1 cellular context compared by ENCODE assay signal in the genomic region with DNA sequence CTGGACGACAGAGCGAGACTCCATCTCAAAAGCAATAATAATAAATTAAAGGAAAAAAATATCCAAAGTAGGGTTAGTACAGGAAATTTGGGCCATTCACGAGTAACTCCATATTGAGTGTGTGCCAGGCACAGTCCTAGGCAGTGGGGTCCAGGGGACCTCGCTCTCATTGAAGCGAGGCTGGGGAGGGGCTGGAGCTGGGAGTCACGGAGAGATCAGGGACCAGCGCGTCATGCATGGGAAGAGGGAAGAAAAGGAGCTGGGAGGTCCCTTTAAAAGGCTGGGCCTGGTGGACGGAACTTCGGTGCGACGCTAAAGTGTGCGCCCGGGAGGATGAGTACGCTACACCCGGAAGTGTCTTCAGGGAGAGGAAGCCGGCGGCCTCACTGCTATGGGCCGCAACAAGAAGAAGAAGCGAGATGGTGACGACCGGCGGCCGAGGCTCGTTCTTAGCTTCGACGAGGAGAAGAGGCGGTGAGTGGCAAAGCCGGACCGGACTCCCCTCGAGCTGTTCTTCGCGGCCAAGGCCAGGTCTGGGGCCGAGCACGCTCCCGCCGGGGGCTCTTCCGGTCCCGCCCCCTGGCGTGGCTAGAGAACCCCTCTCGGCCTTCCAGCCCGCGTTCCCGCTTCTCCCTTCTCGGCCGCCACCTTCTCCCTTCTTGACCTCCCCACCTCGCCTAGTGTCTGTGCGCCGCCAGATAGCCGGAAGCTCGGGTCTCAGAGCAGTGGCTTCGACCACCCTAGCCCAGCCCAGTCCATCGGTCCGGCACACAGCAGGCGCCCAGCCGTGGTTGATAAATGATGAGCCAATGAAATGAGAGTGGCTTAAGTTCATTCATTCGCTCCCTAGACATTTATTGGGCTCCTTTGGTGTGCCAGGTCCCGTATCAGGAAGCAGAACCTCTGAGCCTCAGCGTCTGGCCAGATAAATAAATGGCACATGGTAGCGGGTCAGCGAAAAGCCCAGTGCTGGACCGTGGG.
A peak's percentile ranks its signal among the peaks of the same experiment; 100 is the strongest.
TF ChIP-seq lines count a peak whose summit lies in the region.

A gene with protein sequence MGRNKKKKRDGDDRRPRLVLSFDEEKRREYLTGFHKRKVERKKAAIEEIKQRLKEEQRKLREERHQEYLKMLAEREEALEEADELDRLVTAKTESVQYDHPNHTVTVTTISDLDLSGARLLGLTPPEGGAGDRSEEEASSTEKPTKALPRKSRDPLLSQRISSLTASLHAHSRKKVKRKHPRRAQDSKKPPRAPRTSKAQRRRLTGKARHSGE (plus strand): TSS at position 342 of the 981 bp plus-strand sequence. CDS start 50 bp downstream, at position 392.

TF ChIP-seq in K562, 482 proteins besides CTCF, POLR2A, EP300 and RAD21 (continued from another document and continues in another):
- TF ChIP-seq, protein P1, sequence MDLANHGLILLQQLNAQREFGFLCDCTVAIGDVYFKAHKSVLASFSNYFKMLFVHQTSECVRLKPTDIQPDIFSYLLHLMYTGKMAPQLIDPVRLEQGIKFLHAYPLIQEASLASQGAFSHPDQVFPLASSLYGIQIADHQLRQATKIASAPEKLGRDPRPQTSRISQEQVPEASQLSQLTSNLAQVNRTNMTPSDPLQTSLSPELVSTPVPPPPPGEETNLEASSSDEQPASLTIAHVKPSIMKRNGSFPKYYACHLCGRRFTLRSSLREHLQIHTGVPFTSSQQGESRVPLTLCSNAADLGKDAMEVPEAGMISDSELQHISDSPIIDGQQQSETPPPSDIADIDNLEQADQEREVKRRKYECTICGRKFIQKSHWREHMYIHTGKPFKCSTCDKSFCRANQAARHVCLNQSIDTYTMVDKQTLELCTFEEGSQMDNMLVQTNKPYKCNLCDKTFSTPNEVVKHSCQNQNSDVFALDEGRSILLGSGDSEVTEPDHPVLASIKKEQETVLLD (IDR thresholded peaks at IDR 0.05), result 0 out of 2 replicates have a peak, but pooled peaks have one; percentile 15
- TF ChIP-seq TSC22D4 (tag; IDR thresholded peaks at IDR 0.05), result no peak
- peak; percentile 12 to 20; a peak in 1 of 4 replicates for TF ChIP-seq NRF1 (conservative IDR thresholded peaks at IDR 0.05 in 1 of 2, IDR thresholded peaks at IDR 0.05 in 1 of 2)
- TF ChIP-seq ZKSCAN8 (CRISPR knock-in tag; IDR thresholded peaks at IDR 0.05), result peak; percentile 81
- TF ChIP-seq, protein P2, sequence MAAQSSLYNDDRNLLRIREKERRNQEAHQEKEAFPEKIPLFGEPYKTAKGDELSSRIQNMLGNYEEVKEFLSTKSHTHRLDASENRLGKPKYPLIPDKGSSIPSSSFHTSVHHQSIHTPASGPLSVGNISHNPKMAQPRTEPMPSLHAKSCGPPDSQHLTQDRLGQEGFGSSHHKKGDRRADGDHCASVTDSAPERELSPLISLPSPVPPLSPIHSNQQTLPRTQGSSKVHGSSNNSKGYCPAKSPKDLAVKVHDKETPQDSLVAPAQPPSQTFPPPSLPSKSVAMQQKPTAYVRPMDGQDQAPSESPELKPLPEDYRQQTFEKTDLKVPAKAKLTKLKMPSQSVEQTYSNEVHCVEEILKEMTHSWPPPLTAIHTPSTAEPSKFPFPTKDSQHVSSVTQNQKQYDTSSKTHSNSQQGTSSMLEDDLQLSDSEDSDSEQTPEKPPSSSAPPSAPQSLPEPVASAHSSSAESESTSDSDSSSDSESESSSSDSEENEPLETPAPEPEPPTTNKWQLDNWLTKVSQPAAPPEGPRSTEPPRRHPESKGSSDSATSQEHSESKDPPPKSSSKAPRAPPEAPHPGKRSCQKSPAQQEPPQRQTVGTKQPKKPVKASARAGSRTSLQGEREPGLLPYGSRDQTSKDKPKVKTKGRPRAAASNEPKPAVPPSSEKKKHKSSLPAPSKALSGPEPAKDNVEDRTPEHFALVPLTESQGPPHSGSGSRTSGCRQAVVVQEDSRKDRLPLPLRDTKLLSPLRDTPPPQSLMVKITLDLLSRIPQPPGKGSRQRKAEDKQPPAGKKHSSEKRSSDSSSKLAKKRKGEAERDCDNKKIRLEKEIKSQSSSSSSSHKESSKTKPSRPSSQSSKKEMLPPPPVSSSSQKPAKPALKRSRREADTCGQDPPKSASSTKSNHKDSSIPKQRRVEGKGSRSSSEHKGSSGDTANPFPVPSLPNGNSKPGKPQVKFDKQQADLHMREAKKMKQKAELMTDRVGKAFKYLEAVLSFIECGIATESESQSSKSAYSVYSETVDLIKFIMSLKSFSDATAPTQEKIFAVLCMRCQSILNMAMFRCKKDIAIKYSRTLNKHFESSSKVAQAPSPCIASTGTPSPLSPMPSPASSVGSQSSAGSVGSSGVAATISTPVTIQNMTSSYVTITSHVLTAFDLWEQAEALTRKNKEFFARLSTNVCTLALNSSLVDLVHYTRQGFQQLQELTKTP (IDR thresholded peaks at IDR 0.05; ENCODE audit: low read depth in 1 of 2, partially characterized antibody in 2 of 2), result peak in 1 of 2 experiments; percentile 81
- 0 out of 2 replicates have a peak, but pooled peaks have one; percentile 27 for TF ChIP-seq ZNF121 (CRISPR knock-in tag; conservative IDR thresholded peaks at IDR 0.05)
- no peak for TF ChIP-seq YBX1 (IDR thresholded peaks at IDR 0.05)
- peak; percentile 54 for TF ChIP-seq ETV5 (CRISPR knock-in tag; IDR thresholded peaks at IDR 0.05; ENCODE audit: low read depth)
- no peak for TF ChIP-seq SRSF1 (IDR thresholded peaks at IDR 0.05; ENCODE audit: low read depth, low read length)
- no peak for TF ChIP-seq TEAD1 (CRISPR knock-in tag; IDR thresholded peaks at IDR 0.05)
- TF ChIP-seq, protein P3, sequence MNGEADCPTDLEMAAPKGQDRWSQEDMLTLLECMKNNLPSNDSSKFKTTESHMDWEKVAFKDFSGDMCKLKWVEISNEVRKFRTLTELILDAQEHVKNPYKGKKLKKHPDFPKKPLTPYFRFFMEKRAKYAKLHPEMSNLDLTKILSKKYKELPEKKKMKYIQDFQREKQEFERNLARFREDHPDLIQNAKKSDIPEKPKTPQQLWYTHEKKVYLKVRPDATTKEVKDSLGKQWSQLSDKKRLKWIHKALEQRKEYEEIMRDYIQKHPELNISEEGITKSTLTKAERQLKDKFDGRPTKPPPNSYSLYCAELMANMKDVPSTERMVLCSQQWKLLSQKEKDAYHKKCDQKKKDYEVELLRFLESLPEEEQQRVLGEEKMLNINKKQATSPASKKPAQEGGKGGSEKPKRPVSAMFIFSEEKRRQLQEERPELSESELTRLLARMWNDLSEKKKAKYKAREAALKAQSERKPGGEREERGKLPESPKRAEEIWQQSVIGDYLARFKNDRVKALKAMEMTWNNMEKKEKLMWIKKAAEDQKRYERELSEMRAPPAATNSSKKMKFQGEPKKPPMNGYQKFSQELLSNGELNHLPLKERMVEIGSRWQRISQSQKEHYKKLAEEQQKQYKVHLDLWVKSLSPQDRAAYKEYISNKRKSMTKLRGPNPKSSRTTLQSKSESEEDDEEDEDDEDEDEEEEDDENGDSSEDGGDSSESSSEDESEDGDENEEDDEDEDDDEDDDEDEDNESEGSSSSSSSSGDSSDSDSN (IDR thresholded peaks at IDR 0.05; ENCODE audit: borderline replicate concordance in 1 of 2, low read depth in 2 of 2, low read length in 2 of 2), result no peak
- TF ChIP-seq ZFX (CRISPR knock-in tag; IDR thresholded peaks at IDR 0.05), result peak; percentile 90
- peak; percentile 92 for TF ChIP-seq DIDO1 (tag; IDR thresholded peaks at IDR 0.05; ENCODE audit: low read depth)
- TF ChIP-seq, protein P4, sequence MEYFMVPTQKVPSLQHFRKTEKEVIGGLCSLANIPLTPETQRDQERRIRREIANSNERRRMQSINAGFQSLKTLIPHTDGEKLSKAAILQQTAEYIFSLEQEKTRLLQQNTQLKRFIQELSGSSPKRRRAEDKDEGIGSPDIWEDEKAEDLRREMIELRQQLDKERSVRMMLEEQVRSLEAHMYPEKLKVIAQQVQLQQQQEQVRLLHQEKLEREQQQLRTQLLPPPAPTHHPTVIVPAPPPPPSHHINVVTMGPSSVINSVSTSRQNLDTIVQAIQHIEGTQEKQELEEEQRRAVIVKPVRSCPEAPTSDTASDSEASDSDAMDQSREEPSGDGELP (CRISPR knock-in tag; IDR thresholded peaks at IDR 0.05; ENCODE audit: borderline replicate concordance), result peak; percentile 44; the same call in 1 of the 2 replicates
- TF ChIP-seq, protein P5, sequence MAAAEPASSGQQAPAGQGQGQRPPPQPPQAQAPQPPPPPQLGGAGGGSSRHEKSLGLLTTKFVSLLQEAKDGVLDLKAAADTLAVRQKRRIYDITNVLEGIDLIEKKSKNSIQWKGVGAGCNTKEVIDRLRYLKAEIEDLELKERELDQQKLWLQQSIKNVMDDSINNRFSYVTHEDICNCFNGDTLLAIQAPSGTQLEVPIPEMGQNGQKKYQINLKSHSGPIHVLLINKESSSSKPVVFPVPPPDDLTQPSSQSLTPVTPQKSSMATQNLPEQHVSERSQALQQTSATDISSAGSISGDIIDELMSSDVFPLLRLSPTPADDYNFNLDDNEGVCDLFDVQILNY (CRISPR knock-in tag; IDR thresholded peaks at IDR 0.05), result 0 out of 2 replicates have a peak, but pooled peaks have one; percentile 25
- TF ChIP-seq, protein P6, sequence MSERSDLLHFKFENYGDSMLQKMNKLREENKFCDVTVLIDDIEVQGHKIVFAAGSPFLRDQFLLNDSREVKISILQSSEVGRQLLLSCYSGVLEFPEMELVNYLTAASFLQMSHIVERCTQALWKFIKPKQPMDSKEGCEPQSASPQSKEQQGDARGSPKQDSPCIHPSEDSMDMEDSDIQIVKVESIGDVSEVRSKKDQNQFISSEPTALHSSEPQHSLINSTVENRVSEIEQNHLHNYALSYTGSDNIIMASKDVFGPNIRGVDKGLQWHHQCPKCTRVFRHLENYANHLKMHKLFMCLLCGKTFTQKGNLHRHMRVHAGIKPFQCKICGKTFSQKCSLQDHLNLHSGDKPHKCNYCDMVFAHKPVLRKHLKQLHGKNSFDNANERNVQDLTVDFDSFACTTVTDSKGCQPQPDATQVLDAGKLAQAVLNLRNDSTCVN (CRISPR knock-in tag; IDR thresholded peaks at IDR 0.05), result no peak
- TF ChIP-seq MXI1 (IDR thresholded peaks at IDR 0.05; ENCODE audit: low read depth, low read length), result 0 out of 2 replicates have a peak, but pooled peaks have one; percentile 10
- TF ChIP-seq ZNF224 (CRISPR knock-in tag; IDR thresholded peaks at IDR 0.05), result no peak
- TF ChIP-seq LARP7 (IDR thresholded peaks at IDR 0.05), result no peak
- no peak for TF ChIP-seq ZNF75A (CRISPR knock-in tag; IDR thresholded peaks at IDR 0.05)
- TF ChIP-seq, protein P7, sequence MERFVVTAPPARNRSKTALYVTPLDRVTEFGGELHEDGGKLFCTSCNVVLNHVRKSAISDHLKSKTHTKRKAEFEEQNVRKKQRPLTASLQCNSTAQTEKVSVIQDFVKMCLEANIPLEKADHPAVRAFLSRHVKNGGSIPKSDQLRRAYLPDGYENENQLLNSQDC (CRISPR knock-in tag; IDR thresholded peaks at IDR 0.05), result no peak
- TF ChIP-seq, protein P8, sequence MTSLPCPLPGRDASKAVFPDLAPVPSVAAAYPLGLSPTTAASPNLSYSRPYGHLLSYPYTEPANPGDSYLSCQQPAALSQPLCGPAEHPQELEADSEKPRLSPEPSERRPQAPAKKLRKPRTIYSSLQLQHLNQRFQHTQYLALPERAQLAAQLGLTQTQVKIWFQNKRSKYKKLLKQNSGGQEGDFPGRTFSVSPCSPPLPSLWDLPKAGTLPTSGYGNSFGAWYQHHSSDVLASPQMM (CRISPR knock-in tag; IDR thresholded peaks at IDR 0.05), result no peak
- peak; percentile 83 for TF ChIP-seq TBP (optimal IDR thresholded peaks at IDR 0.05; ENCODE audit: low read depth, low read length)
- TF ChIP-seq MAFG (tag; conservative IDR thresholded peaks at IDR 0.05), result no peak
- TF ChIP-seq HLTF (IDR thresholded peaks at IDR 0.05), result 0 out of 2 replicates have a peak, but pooled peaks have one; percentile 53
- TF ChIP-seq ZKSCAN3 (CRISPR knock-in tag; IDR thresholded peaks at IDR 0.05), result no peak
- no peak for TF ChIP-seq HNRNPL (IDR thresholded peaks at IDR 0.05; ENCODE audit: low read depth, low read length)
- TF ChIP-seq GABPB1 (CRISPR knock-in tag; IDR thresholded peaks at IDR 0.05), result peak; percentile 97
- no peak for TF ChIP-seq ZNF79 (CRISPR knock-in tag; IDR thresholded peaks at IDR 0.05; ENCODE audit: low read depth)
- TF ChIP-seq NR3C1 (CRISPR knock-in tag; IDR thresholded peaks at IDR 0.05), result no peak
- TF ChIP-seq, protein P9, sequence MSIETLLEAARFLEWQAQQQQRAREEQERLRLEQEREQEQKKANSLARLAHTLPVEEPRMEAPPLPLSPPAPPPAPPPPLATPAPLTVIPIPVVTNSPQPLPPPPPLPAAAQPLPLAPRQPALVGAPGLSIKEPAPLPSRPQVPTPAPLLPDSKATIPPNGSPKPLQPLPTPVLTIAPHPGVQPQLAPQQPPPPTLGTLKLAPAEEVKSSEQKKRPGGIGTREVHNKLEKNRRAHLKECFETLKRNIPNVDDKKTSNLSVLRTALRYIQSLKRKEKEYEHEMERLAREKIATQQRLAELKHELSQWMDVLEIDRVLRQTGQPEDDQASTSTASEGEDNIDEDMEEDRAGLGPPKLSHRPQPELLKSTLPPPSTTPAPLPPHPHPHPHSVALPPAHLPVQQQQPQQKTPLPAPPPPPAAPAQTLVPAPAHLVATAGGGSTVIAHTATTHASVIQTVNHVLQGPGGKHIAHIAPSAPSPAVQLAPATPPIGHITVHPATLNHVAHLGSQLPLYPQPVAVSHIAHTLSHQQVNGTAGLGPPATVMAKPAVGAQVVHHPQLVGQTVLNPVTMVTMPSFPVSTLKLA (conservative IDR thresholded peaks at IDR 0.05), result peak; percentile 88 to 95
- peak; percentile 98 for TF ChIP-seq NCOA1 (IDR thresholded peaks at IDR 0.05; ENCODE audit: low read depth)
- TF ChIP-seq, protein P10, sequence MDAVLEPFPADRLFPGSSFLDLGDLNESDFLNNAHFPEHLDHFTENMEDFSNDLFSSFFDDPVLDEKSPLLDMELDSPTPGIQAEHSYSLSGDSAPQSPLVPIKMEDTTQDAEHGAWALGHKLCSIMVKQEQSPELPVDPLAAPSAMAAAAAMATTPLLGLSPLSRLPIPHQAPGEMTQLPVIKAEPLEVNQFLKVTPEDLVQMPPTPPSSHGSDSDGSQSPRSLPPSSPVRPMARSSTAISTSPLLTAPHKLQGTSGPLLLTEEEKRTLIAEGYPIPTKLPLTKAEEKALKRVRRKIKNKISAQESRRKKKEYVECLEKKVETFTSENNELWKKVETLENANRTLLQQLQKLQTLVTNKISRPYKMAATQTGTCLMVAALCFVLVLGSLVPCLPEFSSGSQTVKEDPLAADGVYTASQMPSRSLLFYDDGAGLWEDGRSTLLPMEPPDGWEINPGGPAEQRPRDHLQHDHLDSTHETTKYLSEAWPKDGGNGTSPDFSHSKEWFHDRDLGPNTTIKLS (IDR thresholded peaks at IDR 0.05; ENCODE audit: borderline replicate concordance, low read depth), result peak; percentile 62; the same call in 1 of the 2 replicates
- TF ChIP-seq CREB1 (IDR thresholded peaks at IDR 0.05), result peak; percentile 66
- peak; percentile 82 for TF ChIP-seq CREB1 (CRISPR knock-in tag; IDR thresholded peaks at IDR 0.05)
- TF ChIP-seq, protein P11, sequence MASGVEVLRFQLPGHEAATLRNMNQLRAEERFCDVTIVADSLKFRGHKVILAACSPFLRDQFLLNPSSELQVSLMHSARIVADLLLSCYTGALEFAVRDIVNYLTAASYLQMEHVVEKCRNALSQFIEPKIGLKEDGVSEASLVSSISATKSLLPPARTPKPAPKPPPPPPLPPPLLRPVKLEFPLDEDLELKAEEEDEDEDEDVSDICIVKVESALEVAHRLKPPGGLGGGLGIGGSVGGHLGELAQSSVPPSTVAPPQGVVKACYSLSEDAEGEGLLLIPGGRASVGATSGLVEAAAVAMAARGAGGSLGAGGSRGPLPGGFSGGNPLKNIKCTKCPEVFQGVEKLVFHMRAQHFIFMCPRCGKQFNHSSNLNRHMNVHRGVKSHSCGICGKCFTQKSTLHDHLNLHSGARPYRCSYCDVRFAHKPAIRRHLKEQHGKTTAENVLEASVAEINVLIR (CRISPR knock-in tag; IDR thresholded peaks at IDR 0.05), result no peak
- TF ChIP-seq, protein P12, sequence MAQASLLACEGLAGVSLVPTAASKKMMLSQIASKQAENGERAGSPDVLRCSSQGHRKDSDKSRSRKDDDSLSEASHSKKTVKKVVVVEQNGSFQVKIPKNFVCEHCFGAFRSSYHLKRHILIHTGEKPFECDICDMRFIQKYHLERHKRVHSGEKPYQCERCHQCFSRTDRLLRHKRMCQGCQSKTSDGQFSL (CRISPR knock-in tag; IDR thresholded peaks at IDR 0.05), result no peak
- TF ChIP-seq, protein P12 (tag; IDR thresholded peaks at IDR 0.05), result no peak
